25 cellular contexts compared by ENCODE assay signal in the genomic region with DNA sequence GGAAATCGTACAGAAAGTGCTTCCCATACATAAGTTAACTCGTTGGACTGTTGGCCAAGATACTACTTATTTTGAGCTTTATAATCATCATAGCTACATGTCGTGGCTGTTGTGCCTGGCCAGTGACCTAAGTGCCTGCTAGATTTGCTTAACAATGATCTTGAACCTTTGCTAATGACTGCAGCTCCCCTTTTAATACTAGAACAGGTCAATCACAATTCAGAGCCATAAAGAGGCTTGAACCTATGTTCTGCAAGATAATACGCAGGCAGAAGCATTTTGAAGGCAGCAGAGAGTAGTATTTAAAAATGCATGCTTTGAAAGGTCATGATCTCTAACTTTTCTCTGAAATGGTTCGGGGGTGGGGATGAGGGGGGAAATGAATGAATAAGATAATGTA. TPM values are rescaled to one million over a fixed set of nuclear protein-coding genes. Genes with fewer than 3 reads are reported as not detected.
DNase-seq lines count a peak whose midpoint lies in the region; ATAC-seq and TF ChIP-seq lines count a peak whose summit lies in the region.
"Had no signal": no experiment of that assay in that cellular context is flagged by ENCODE, and none has a peak within 500 bp of the region (broad histone marks: within the 10 kb centered on the region; RNA-seq: fewer than 3 reads in every experiment).

No MANE protein-coding gene starts in this region.

- peaks cover 35% of the 10 kb centered on the region for H3K4me1 Mint-ChIP-seq in GM23338
- H3K4me1 Mint-ChIP-seq in type B pancreatic cell (ENCODE audit: unreplicated experiment): peaks cover 25% of the 10 kb centered on the region
- peaks cover 17 to 32% (median 25%) of the 10 kb centered on the region in 4 donors for H3K4me1 Mint-ChIP-seq in CD4-positive, alpha-beta memory T cell

- no peak for ATAC-seq in GM23338
- ATAC-seq: activated CD8-positive, alpha-beta T cell treated with anti-CD3 and anti-CD28 coated beads for 36 hours; stimulated activated naive CD8-positive, alpha-beta T cell treated with anti-CD3 and anti-CD28 coated beads, Interleukin-15, Interleukin-2, amounts not matched to agents 100 U/mL and 50 U/mL, for 24 hours had no signal

- peak overlapping the region; percentile 95 for H3K4me3 Mint-ChIP-seq in GM23338
- peak overlapping the region; percentile 59 for H3K4me3 Mint-ChIP-seq in type B pancreatic cell
- H3K4me3 Mint-ChIP-seq in CD4-positive, alpha-beta memory T cell: peak overlapping the region in 1 of 8 donors; percentile 39
- H3K4me3 Mint-ChIP-seq: activated naive CD4-positive, alpha-beta T cell treated with anti-CD3 and anti-CD28 coated beads for 36 hours had no signal

- H3K9me3 ChIP-seq in NT2/D1 (ENCODE audit: insufficient read depth, low read length): no peaks in the 10 kb centered on the region
- H3K9me3 ChIP-seq in CD4-positive, alpha-beta memory T cell (ENCODE audit: control insufficient read depth in 1 of 2, low read length in 2 of 2): no peaks in the 10 kb centered on the region
- H3K9me3 ChIP-seq: esophagus muscularis mucosa, Peyer's patch, thoracic aorta had no signal

- peak overlapping the region; percentile 77 for H3K4me3 ChIP-seq in GM23338
- H3K4me3 ChIP-seq in NT2/D1 (ENCODE audit: insufficient read length, low read depth): no peak overlapping the region
- H3K4me3 ChIP-seq in iPS-11a (ENCODE audit: low read depth, low read length): peak overlapping the region; percentile 21
- no peak overlapping the region for H3K4me3 ChIP-seq in CD4-positive, alpha-beta memory T cell (ENCODE audit: low read length in 2 of 2)
- H3K4me3 ChIP-seq: BLaER1 treated with 17β-estradiol and CSF1 and Interleukin-3, amounts not matched to agents 10 nM and 100 nM; esophagus muscularis mucosa; lung; Peyer's patch; thoracic aorta had no signal

- CTCF ChIA-PET in CD4-positive, alpha-beta memory T cell (lab: Charles Lee; ENCODE audit: partially characterized antibody): interaction anchor here (0.6 kb wide), 1 partner anchor 10 kb away, joined by 3 read pairs; no protein-coding TSS in a partner anchor

- H3K9me3 Mint-ChIP-seq in GM23338: no peaks in the 10 kb centered on the region
- H3K9me3 Mint-ChIP-seq in type B pancreatic cell: no peaks in the 10 kb centered on the region
- no peaks in the 10 kb centered on the region for H3K9me3 Mint-ChIP-seq in CD4-positive, alpha-beta memory T cell
- H3K9me3 Mint-ChIP-seq: activated CD8-positive, alpha-beta T cell treated with anti-CD3 and anti-CD28 coated beads for 36 hours; activated naive CD4-positive, alpha-beta T cell treated with anti-CD3 and anti-CD28 coated beads for 36 hours had no signal

- intact Hi-C loops in CD4-positive, alpha-beta memory T cell (cut with micrococcal nuclease): no loop called here

- H3F3A ChIP-seq in GM23338 (replicated peaks; ENCODE audit: low read depth): no peaks in the 10 kb centered on the region

- POLR2A ChIA-PET in CD4-positive, alpha-beta memory T cell (lab: Charles Lee; ENCODE audit: partially characterized antibody): no interaction called here

- peak overlapping the region; percentile 83 for H3K4me2 ChIP-seq in GM23338

- H4K20me1 ChIP-seq in GM23338 (replicated peaks; ENCODE audit: insufficient read depth): peaks cover 20% of the 10 kb centered on the region

- H3K27me3 Mint-ChIP-seq in GM23338 (ENCODE audit: insufficient read depth, low read depth, poor library complexity) (no peaks in the 10 kb centered on the region), type B pancreatic cell (peaks cover 7% of the 10 kb centered on the region)
- peaks cover under 1 to 4% of the 10 kb centered on the region in 2 donors for H3K27me3 Mint-ChIP-seq in CD4-positive, alpha-beta memory T cell

- peak overlapping the region; percentile 8 for H3K9ac ChIP-seq in NT2/D1 (ENCODE audit: insufficient read length, low read depth)
- H3K9ac ChIP-seq: parathyroid adenoma had no signal

- H3K36me3 ChIP-seq in GM23338 (ENCODE audit: insufficient read depth) (peaks cover 25% of the 10 kb centered on the region), NT2/D1 (ENCODE audit: insufficient read depth, insufficient read length, low read length) (peaks cover 54% of the 10 kb centered on the region)
- H3K36me3 ChIP-seq in CD4-positive, alpha-beta memory T cell (ENCODE audit: insufficient read depth, low read length): peaks cover 20% of the 10 kb centered on the region

- peak overlapping the region; percentile 99 for H3K27ac ChIP-seq in GM23338 (ENCODE audit: low read depth)
- no peak overlapping the region for H3K27ac ChIP-seq in CD4-positive, alpha-beta memory T cell (ENCODE audit: low read depth, low read length)
- H3K27ac ChIP-seq: BLaER1 treated with 17β-estradiol and CSF1 and Interleukin-3, amounts not matched to agents 10 nM and 100 nM; esophagus muscularis mucosa; parathyroid adenoma; Peyer's patch; thoracic aorta had no signal

- no peak overlapping the region for H2AFZ ChIP-seq in GM23338
- H2AFZ ChIP-seq: parathyroid adenoma had no signal

- no peaks in the 10 kb centered on the region for H3K27me3 ChIP-seq in GM23338 (ENCODE audit: insufficient read depth)
- no peaks in the 10 kb centered on the region for H3K27me3 ChIP-seq in NT2/D1 (ENCODE audit: insufficient read depth, insufficient read length)
- H3K27me3 ChIP-seq in CD4-positive, alpha-beta memory T cell (ENCODE audit: insufficient read depth, low read length): no peaks in the 10 kb centered on the region
- H3K27me3 ChIP-seq: esophagus muscularis mucosa, Peyer's patch had no signal

- H3K9me2 ChIP-seq in GM23338 (ENCODE audit: insufficient read depth): no peaks in the 10 kb centered on the region

- peak; percentile 22 for DNase-seq in GM23338 (ENCODE audit: low spot score)
- DNase-seq in NT2/D1 (ENCODE audit: low read depth, low spot score): no peak
- no peak for DNase-seq in type B pancreatic cell (ENCODE audit: extremely low spot score, unreplicated experiment)
- no peak for DNase-seq in D341Med (ENCODE audit: low spot score)
- no peak for DNase-seq in CD4-positive, alpha-beta memory T cell
- no peak for DNase-seq in NCI-H187 (lab: John Stamatoyannopoulos, UW)
- DNase-seq: activated CD8-positive, alpha-beta T cell treated with anti-CD3 and anti-CD28 coated beads for 36 hours; activated naive CD4-positive, alpha-beta T cell treated with anti-CD3 and anti-CD28 coated beads for 36 hours; dermis blood vessel endothelial cell; DMS79 treated with DMSO at 0.1 percent for 48 hours; foreskin fibroblast; Kasumi-1; NCI-H1436 treated with DMSO at 0.1 percent for 48 hours; NCI-H345; Peyer's patch; SIG-M5; small intestine; stimulated activated naive CD8-positive, alpha-beta T cell treated with anti-CD3 and anti-CD28 coated beads, Interleukin-15, Interleukin-2, amounts not matched to agents 100 U/mL and 50 U/mL, for 24 hours had no signal

- H3K36me3 Mint-ChIP-seq in GM23338 (ENCODE audit: low read depth) (peaks cover 53% of the 10 kb centered on the region), type B pancreatic cell (peaks cover 12% of the 10 kb centered on the region)
- peaks cover 12 to 35% of the 10 kb centered on the region in 2 donors for H3K36me3 Mint-ChIP-seq in CD4-positive, alpha-beta memory T cell

- TF ChIP-seq CTCF in GM23338 (conservative IDR thresholded peaks at IDR 0.05; ENCODE audit: low read depth in 2 of 2) (no peak), type B pancreatic cell (conservative IDR thresholded peaks at IDR 0.05) (no peak)

- H3K27ac Mint-ChIP-seq in GM23338: peak overlapping the region; percentile 42; the same call in 1 of the 2 replicates
- H3K27ac Mint-ChIP-seq in type B pancreatic cell: no peak overlapping the region
- peak overlapping the region in 2 of 7 donors; percentile 16 to 17 for H3K27ac Mint-ChIP-seq in CD4-positive, alpha-beta memory T cell
- H3K27ac Mint-ChIP-seq: activated CD8-positive, alpha-beta T cell treated with anti-CD3 and anti-CD28 coated beads for 36 hours; activated naive CD4-positive, alpha-beta T cell treated with anti-CD3 and anti-CD28 coated beads for 36 hours had no signal

- H3K4me1 ChIP-seq in GM23338 (ENCODE audit: insufficient read depth): peaks cover 28% of the 10 kb centered on the region
- H3K4me1 ChIP-seq in NT2/D1 (ENCODE audit: insufficient read depth, insufficient read length): no peaks in the 10 kb centered on the region
- peaks cover 14% of the 10 kb centered on the region for H3K4me1 ChIP-seq in CD4-positive, alpha-beta memory T cell (ENCODE audit: insufficient read depth, low read length)

- peaks cover 85% of the 10 kb centered on the region for H3K79me2 ChIP-seq in GM23338 (replicated peaks; ENCODE audit: insufficient read depth)

TF ChIP-seq in GM23338, 12 proteins besides CTCF, POLR2A, EP300 and RAD21:
- TF ChIP-seq STAT1 (IDR thresholded peaks at IDR 0.05; ENCODE audit: unreplicated experiment): no peak
- TF ChIP-seq JUNB (IDR thresholded peaks at IDR 0.05; ENCODE audit: unreplicated experiment): no peak
- TF ChIP-seq, protein P1, sequence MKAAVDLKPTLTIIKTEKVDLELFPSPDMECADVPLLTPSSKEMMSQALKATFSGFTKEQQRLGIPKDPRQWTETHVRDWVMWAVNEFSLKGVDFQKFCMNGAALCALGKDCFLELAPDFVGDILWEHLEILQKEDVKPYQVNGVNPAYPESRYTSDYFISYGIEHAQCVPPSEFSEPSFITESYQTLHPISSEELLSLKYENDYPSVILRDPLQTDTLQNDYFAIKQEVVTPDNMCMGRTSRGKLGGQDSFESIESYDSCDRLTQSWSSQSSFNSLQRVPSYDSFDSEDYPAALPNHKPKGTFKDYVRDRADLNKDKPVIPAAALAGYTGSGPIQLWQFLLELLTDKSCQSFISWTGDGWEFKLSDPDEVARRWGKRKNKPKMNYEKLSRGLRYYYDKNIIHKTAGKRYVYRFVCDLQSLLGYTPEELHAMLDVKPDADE (IDR thresholded peaks at IDR 0.05): no peak
- TF ChIP-seq NANOG (IDR thresholded peaks at IDR 0.05; ENCODE audit: borderline replicate concordance): peak; percentile 94

RNA-seq across cellular contexts. Expression of a gene that starts 2.5 kb away (rescaled TPM):
- total RNA-seq in GM23338 (2014; rRNA removed; shearing (Covaris generic)): 121 and 125 TPM in 2 replicates
- 74.6 and 80.9 TPM in 2 replicates for polyA plus RNA-seq in GM23338 (2016; fragmentation: Nextera tagmentation; extraction: Ambion mirVana)
- total RNA-seq in type B pancreatic cell (ENCODE audit: low replicate concordance): 32.1 and 43.2 TPM in 2 replicates
- 10 to 100 TPM; 22.6 to 24.3 TPM for total RNA-seq in CD4-positive, alpha-beta memory T cell
- polyA plus RNA-seq in CD4-positive, alpha-beta memory T cell: 10 to 100 TPM; 19.0 to 27.1 TPM

RNA-seq across cellular contexts. Expression of a gene that starts 47.4 kb away (rescaled TPM):
- 0.50 and 0.59 TPM in 2 replicates for total RNA-seq in GM23338 (2014; rRNA removed; shearing (Covaris generic))
- polyA plus RNA-seq in GM23338 (2016; fragmentation: Nextera tagmentation; extraction: Ambion mirVana): 0.12 and 0.79 TPM in 2 replicates
- 5.5 and 8.7 TPM in 2 replicates for total RNA-seq in type B pancreatic cell (ENCODE audit: low replicate concordance)
- total RNA-seq in CD4-positive, alpha-beta memory T cell: under 1 TPM; 0.44 to 0.47 TPM
- not detected for polyA plus RNA-seq in CD4-positive, alpha-beta memory T cell
- total RNA-seq: activated CD8-positive, alpha-beta T cell treated with anti-CD3 and anti-CD28 coated beads for 36 hours; activated naive CD4-positive, alpha-beta T cell treated with anti-CD3 and anti-CD28 coated beads for 36 hours; esophagus muscularis mucosa; T-helper 2 cell treated with Interferon-gamma antibody and Interleukin-4, amounts not matched to agents 100 ng/mL and 5 ng/mL, for 36 hours; thoracic aorta had no signal

Comparison
In these comparisons a context has a peak if more than half of its experiments do, and no peak if none do; other contexts are left out.
1. H3K4me3 ChIP-seq: peak in GM23338 (single experiment) and iPS-11a (single experiment); none in NT2/D1 (single experiment) and CD4-positive, alpha-beta memory T cell (0 of 2).